In the genomic region with DNA sequence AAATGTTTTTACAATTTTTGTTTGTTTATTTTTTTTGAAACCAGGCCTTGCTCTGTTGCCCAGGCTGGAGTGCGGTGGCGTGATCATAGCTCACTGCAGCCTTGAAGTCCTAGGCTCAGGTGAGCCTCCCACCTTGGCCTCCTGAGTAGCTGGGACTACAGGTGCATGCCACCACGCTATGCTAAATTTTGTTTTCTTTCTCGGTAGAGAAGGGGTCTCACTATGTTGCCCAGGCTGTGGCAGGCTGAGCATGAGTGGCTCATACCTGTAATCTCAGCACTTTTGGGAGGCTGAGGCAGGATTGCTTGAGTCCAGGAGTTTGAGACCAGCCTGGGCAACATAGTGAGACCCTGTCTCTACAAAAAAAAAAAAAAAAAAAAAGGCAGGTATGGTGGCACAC, we compare ENCODE assay signal across 1 cellular context.
A peak's percentile ranks its signal among the peaks of the same experiment; 100 is the strongest.
TF ChIP-seq lines count a peak whose summit lies in the region.

No MANE protein-coding gene starts in this region.

TF ChIP-seq in K562, 482 proteins besides CTCF, POLR2A, EP300 and RAD21:
- peak; percentile 44 for TF ChIP-seq ZNF121 (CRISPR knock-in tag; conservative IDR thresholded peaks at IDR 0.05)
TF ChIP-seq in K562: peak in this region for 1; not testable (repeated sequence) for 481.
